19 cellular contexts compared by ENCODE assay signal in the genomic region with DNA sequence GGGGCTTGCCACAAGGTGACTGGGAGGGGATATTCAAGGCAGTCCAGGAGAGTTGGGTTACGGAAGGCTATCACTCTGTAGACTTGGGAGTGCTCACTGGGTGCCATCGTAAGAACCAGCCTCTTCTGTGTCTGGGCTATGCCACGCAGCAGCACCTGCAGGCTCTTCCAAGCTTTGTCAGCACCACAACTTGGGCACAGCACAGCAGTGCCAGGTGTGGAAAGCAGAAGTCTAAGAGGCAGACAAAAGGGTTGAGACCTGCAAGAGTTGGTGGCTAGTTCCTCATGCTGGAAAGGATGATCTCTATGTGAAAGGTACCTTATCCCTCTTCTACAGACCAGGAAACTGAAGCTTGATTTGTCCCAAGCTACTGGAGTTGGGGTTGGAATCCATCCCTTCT. TPM values are rescaled to one million over a fixed set of nuclear protein-coding genes. Genes with fewer than 3 reads are reported as not detected.
"Had no signal": no experiment of that assay in that cellular context is flagged by ENCODE, and none has a peak within 500 bp of the region (broad histone marks: within the 10 kb centered on the region; RNA-seq: fewer than 3 reads in every experiment).

No MANE protein-coding gene starts in this region.

- FAIRE-seq: bronchial epithelial cell, TTC549 had no signal

- H3K27me3 ChIP-seq: ascending aorta, esophagus squamous epithelium, heart left ventricle, testis had no signal

- H3K4me1 ChIP-seq: testis had no signal

- H3K9me3 Mint-ChIP-seq: activated CD4-positive, alpha-beta memory T cell treated with anti-CD3 and anti-CD28 coated beads for 36 hours had no signal

- H3K27ac Mint-ChIP-seq: activated CD4-positive, alpha-beta memory T cell treated with anti-CD3 and anti-CD28 coated beads for 36 hours; stimulated activated naive CD8-positive, alpha-beta T cell treated with anti-CD3 and anti-CD28 coated beads, Interleukin-15, amount 100 ng/mL, for 72 hours had no signal

- H3K4me3 ChIP-seq: ascending aorta, esophagus squamous epithelium, heart left ventricle, testis had no signal

- H3K4me3 Mint-ChIP-seq: activated CD4-positive, alpha-beta memory T cell treated with anti-CD3 and anti-CD28 coated beads for 36 hours; stimulated activated naive CD8-positive, alpha-beta T cell treated with anti-CD3 and anti-CD28 coated beads, Interleukin-15, amount 100 ng/mL, for 72 hours had no signal

- ATAC-seq: activated CD4-positive, CD25-positive, alpha-beta regulatory T cell treated with anti-CD3 and anti-CD28 coated beads, Interleukin-2, amount 50 U/mL, for 24 hours; activated T-cell treated with anti-CD3 and anti-CD28 coated beads, Interleukin-2, amount 50 U/mL, for 72 hours; heart left ventricle; left lobe of liver; sciatic nerve; stimulated activated naive CD8-positive, alpha-beta T cell treated with anti-CD3 and anti-CD28 coated beads, Interleukin-15, amount 100 ng/mL, for 72 hours had no signal

- H3K27ac ChIP-seq: ascending aorta, esophagus squamous epithelium, heart left ventricle, testis had no signal

- H3K9me3 ChIP-seq: ascending aorta, esophagus squamous epithelium, heart left ventricle, testis had no signal

- H3K36me3 Mint-ChIP-seq: activated CD4-positive, alpha-beta memory T cell treated with anti-CD3 and anti-CD28 coated beads for 36 hours had no signal

- DNase-seq: activated CD4-positive, alpha-beta memory T cell treated with anti-CD3 and anti-CD28 coated beads for 36 hours; activated CD8-positive, alpha-beta memory T cell treated with anti-CD3 and anti-CD28 coated beads, Interleukin-2, amount 50 U/mL, for 4 hours; activated T-cell treated with anti-CD3 and anti-CD28 coated beads, Interleukin-2, amount 50 U/mL, for 72 hours; esophagus squamous epithelium; foreskin fibroblast; heart left ventricle; islet precursor cell; mammary epithelial cell; stimulated activated CD4-positive, alpha-beta T cell treated with anti-CD3 and anti-CD28 coated beads, Interleukin-2, amount 100 ng/mL, for 24 hours; stimulated activated naive CD8-positive, alpha-beta T cell treated with anti-CD3 and anti-CD28 coated beads, Interleukin-15, amount 100 ng/mL, for 72 hours; testis had no signal

- H3K36me3 ChIP-seq: ascending aorta, esophagus squamous epithelium, heart left ventricle had no signal

RNA-seq across cellular contexts. Expression of gene CX3CR1, which starts 15.8 kb away (rescaled TPM):
- total RNA-seq: ascending aorta, bronchial epithelial cell, mammary epithelial cell, osteocyte, pulmonary artery endothelial cell had no signal
